In the genomic region with DNA sequence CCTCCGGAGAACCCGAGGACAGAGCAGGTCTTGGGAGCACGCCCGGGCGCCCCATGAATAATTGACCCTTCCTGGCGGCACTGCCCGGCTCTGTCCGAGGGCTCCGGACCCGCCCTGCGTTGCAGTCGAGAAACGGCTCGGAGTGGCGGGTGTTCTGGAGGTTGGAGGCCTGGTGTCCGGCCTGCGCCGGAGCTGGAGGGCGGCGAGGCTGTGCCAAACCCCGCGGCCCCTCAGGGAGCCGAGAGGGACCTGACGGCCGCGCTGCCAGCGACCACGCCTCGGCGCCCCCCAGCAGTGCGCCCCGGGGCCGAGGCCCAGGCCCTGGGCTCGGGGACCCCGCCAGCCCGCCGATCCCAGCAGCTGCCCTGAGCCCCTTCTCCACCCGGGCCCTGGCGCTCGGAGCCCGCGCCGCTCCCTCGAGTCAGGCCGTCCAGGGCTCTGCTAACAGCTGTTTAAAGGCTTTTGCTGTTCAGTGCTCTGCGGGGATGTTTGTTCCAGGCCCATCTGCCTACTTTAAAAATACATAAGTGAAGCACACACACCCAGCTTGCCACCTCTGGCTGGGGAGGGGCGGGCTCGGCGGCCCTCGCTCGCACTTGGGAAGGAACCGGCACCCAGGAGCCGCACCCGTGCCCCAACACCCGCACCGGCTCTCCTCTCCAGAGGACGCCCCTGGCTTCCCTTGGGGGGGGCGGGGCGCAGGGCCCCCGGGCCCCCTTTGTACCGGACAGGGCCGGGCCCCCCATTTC, we compare ENCODE assay signal across 8 cellular contexts. TPM values are rescaled to one million over a fixed set of nuclear protein-coding genes. Genes with fewer than 3 reads are reported as not detected.
DNase-seq lines count a peak whose midpoint lies in the region; ATAC-seq, FAIRE-seq and TF ChIP-seq lines count a peak whose summit lies in the region.

No MANE protein-coding gene starts in this region.

- peak overlapping the region; percentile 96 to 99 (median 98) for H3K4me3 Mint-ChIP-seq in CD4-positive, CD25-positive, alpha-beta regulatory T cell
- H3K4me3 Mint-ChIP-seq in activated T-helper 1 cell treated with anti-CD3 and anti-CD28 coated beads, Interleukin-12 subunit alpha, Interleukin-12 subunit beta, Interleukin-2, Interleukin-4 antibody, amounts not matched to agents 30 ng/mL and 10 ng/mL and 1 ng/mL, durations not matched to agents 14 hours and 24 hours and 36 hours: peak overlapping the region; percentile 96
- H3K4me3 Mint-ChIP-seq in glutamatergic neuron (ENCODE audit: unreplicated experiment): peak overlapping the region; percentile 94

- peak in 1 of 3 donors; percentile 33 for DNase-seq in CD4-positive, CD25-positive, alpha-beta regulatory T cell
- DNase-seq in HL-60 (ENCODE audit: low read depth in 1 of 2, low spot score in 1 of 2) (peak in 1 of 2 experiments; percentile 47), glutamatergic neuron (peak; percentile 68), posterior vena cava (ENCODE audit: low spot score) (peak; percentile 84), urothelium cell line (ENCODE audit: low spot score) (no peak), NCI-H2196 treated with DMSO at 0.1 percent for 48 hours (lab: John Stamatoyannopoulos, UW; ENCODE audit: unreplicated experiment) (no peak), H54 (ENCODE audit: insufficient read length, low spot score) (no peak)
- DNase-seq in activated T-helper 1 cell treated with anti-CD3 and anti-CD28 coated beads, Interleukin-12 subunit alpha, Interleukin-12 subunit beta, Interleukin-2, Interleukin-4 antibody, amounts not matched to agents 30 ng/mL and 10 ng/mL and 1 ng/mL, durations not matched to agents 14 hours and 24 hours and 36 hours (ENCODE audit: low spot score): no peak

- intact Hi-C loops in activated T-helper 1 cell treated with anti-CD3 and anti-CD28 coated beads, Interleukin-12 subunit alpha, Interleukin-12 subunit beta, Interleukin-2, Interleukin-4 antibody, amounts not matched to agents 30 ng/mL and 10 ng/mL and 1 ng/mL, durations not matched to agents 14 hours and 24 hours and 36 hours (cut with micrococcal nuclease): loop anchor here (2.0 to 5.0 kb wide), 3 partner anchors 108 to 1378 kb away; a partner anchor contains a TSS
- intact Hi-C loops in posterior vena cava (cut with DNase I): loop anchor here (5.0 to 10.0 kb wide), 3 partner anchors 64 to 224 kb away; no protein-coding TSS in a partner anchor

- H3K27me3 Mint-ChIP-seq in CD4-positive, CD25-positive, alpha-beta regulatory T cell: peaks cover 11% of the 10 kb centered on the region
- H3K27me3 Mint-ChIP-seq in activated T-helper 1 cell treated with anti-CD3 and anti-CD28 coated beads, Interleukin-12 subunit alpha, Interleukin-12 subunit beta, Interleukin-2, Interleukin-4 antibody, amounts not matched to agents 30 ng/mL and 10 ng/mL and 1 ng/mL, durations not matched to agents 14 hours and 24 hours and 36 hours (ENCODE audit: insufficient read depth): peaks cover 11% of the 10 kb centered on the region
- peaks cover 5% of the 10 kb centered on the region for H3K27me3 Mint-ChIP-seq in glutamatergic neuron (ENCODE audit: unreplicated experiment)

- no peaks in the 10 kb centered on the region for H3K36me3 Mint-ChIP-seq in CD4-positive, CD25-positive, alpha-beta regulatory T cell
- H3K36me3 Mint-ChIP-seq in activated T-helper 1 cell treated with anti-CD3 and anti-CD28 coated beads, Interleukin-12 subunit alpha, Interleukin-12 subunit beta, Interleukin-2, Interleukin-4 antibody, amounts not matched to agents 30 ng/mL and 10 ng/mL and 1 ng/mL, durations not matched to agents 14 hours and 24 hours and 36 hours (ENCODE audit: low read depth): peaks cover 8% of the 10 kb centered on the region
- H3K36me3 Mint-ChIP-seq in glutamatergic neuron (ENCODE audit: unreplicated experiment): peaks cover 6% of the 10 kb centered on the region

- peaks cover 5 to 43% (median 25%) of the 10 kb centered on the region in 4 donors for H3K4me1 Mint-ChIP-seq in CD4-positive, CD25-positive, alpha-beta regulatory T cell
- H3K4me1 Mint-ChIP-seq in activated T-helper 1 cell treated with anti-CD3 and anti-CD28 coated beads, Interleukin-12 subunit alpha, Interleukin-12 subunit beta, Interleukin-2, Interleukin-4 antibody, amounts not matched to agents 30 ng/mL and 10 ng/mL and 1 ng/mL, durations not matched to agents 14 hours and 24 hours and 36 hours (ENCODE audit: low read depth): peaks cover 39% of the 10 kb centered on the region
- peaks cover 19% of the 10 kb centered on the region for H3K4me1 Mint-ChIP-seq in glutamatergic neuron (ENCODE audit: low read depth, unreplicated experiment)

- H3K4me3 ChIP-seq in CD4-positive, CD25-positive, alpha-beta regulatory T cell (ENCODE audit: low read depth, low read length): peak overlapping the region; percentile 96
- H3K4me3 ChIP-seq in HL-60 (replicated peaks; ENCODE audit: insufficient read depth, low read length): peak overlapping the region; percentile 52

- H3K36me3 ChIP-seq in CD4-positive, CD25-positive, alpha-beta regulatory T cell (ENCODE audit: control insufficient read depth, insufficient read depth, low read length): no peaks in the 10 kb centered on the region

- peaks cover 42% of the 10 kb centered on the region for H3K4me1 ChIP-seq in CD4-positive, CD25-positive, alpha-beta regulatory T cell (ENCODE audit: control insufficient read depth, insufficient read depth, low read length, poor library complexity, severe bottlenecking)

- H3K27ac ChIP-seq in CD4-positive, CD25-positive, alpha-beta regulatory T cell (ENCODE audit: insufficient read depth, low read length, poor library complexity, severe bottlenecking): peak overlapping the region; percentile 71
- peak overlapping the region; percentile 76 for H3K27ac ChIP-seq in HL-60 (replicated peaks)

- H3K27me3 ChIP-seq in CD4-positive, CD25-positive, alpha-beta regulatory T cell (ENCODE audit: control insufficient read depth, insufficient read depth, low read length): no peaks in the 10 kb centered on the region
- H3K27me3 ChIP-seq in HL-60 (ENCODE audit: insufficient read depth, poor library complexity, severe bottlenecking): no peaks in the 10 kb centered on the region

- FAIRE-seq in urothelium cell line (lab: Jason Lieb, UNC) (no peak), H54 (lab: Jason Lieb, UNC) (no peak)

- peaks cover 0 to 2% (median 0%) of the 10 kb centered on the region in 7 donors for H3K9me3 Mint-ChIP-seq in CD4-positive, CD25-positive, alpha-beta regulatory T cell
- no peaks in the 10 kb centered on the region for H3K9me3 Mint-ChIP-seq in activated T-helper 1 cell treated with anti-CD3 and anti-CD28 coated beads, Interleukin-12 subunit alpha, Interleukin-12 subunit beta, Interleukin-2, Interleukin-4 antibody, amounts not matched to agents 30 ng/mL and 10 ng/mL and 1 ng/mL, durations not matched to agents 14 hours and 24 hours and 36 hours
- peaks cover 7% of the 10 kb centered on the region for H3K9me3 Mint-ChIP-seq in glutamatergic neuron (ENCODE audit: unreplicated experiment)

- H3K27ac Mint-ChIP-seq in CD4-positive, CD25-positive, alpha-beta regulatory T cell: peak overlapping the region; percentile 96 to 98 (median 97)
- no peak overlapping the region for H3K27ac Mint-ChIP-seq in activated T-helper 1 cell treated with anti-CD3 and anti-CD28 coated beads, Interleukin-12 subunit alpha, Interleukin-12 subunit beta, Interleukin-2, Interleukin-4 antibody, amounts not matched to agents 30 ng/mL and 10 ng/mL and 1 ng/mL, durations not matched to agents 14 hours and 24 hours and 36 hours
- H3K27ac Mint-ChIP-seq in glutamatergic neuron (ENCODE audit: unreplicated experiment): peak overlapping the region; percentile 99

- no peak for ATAC-seq in CD4-positive, CD25-positive, alpha-beta regulatory T cell (ENCODE audit: low read depth in 2 of 2)

- no peaks in the 10 kb centered on the region for H3K9me3 ChIP-seq in CD4-positive, CD25-positive, alpha-beta regulatory T cell (ENCODE audit: control insufficient read depth in 2 of 2, low read length in 2 of 2)

- TF ChIP-seq POLR2A in H54 (IDR thresholded peaks at IDR 0.05; ENCODE audit: low read depth, low read length): no peak

- TF ChIP-seq CTCF in HL-60 (IDR thresholded peaks at IDR 0.05; ENCODE audit: insufficient read depth, low read length): no peak
- TF ChIP-seq CTCF in glutamatergic neuron (IDR thresholded peaks at IDR 0.05; ENCODE audit: partially characterized antibody, unreplicated experiment): no peak

RNA-seq across cellular contexts. Expression of a gene that starts 0.8 kb away (rescaled TPM):
- total RNA-seq in CD4-positive, CD25-positive, alpha-beta regulatory T cell: 16.3 TPM
- 1 to 10 TPM in 3 of 4 donors, under 1 TPM in 1; 0.88 to 2.4 (median 1.9) TPM for polyA plus RNA-seq in CD4-positive, CD25-positive, alpha-beta regulatory T cell
- total RNA-seq in activated T-helper 1 cell treated with anti-CD3 and anti-CD28 coated beads, Interleukin-12 subunit alpha, Interleukin-12 subunit beta, Interleukin-2, Interleukin-4 antibody, amounts not matched to agents 30 ng/mL and 10 ng/mL and 1 ng/mL, durations not matched to agents 14 hours and 24 hours and 36 hours: 22.6 and 23.1 TPM in 2 replicates
- total RNA-seq in glutamatergic neuron (ENCODE audit: unreplicated experiment): 25.2 TPM
- 10 to 100 TPM; 11.6 to 13.3 TPM for total RNA-seq in posterior vena cava

Comparison
In these comparisons a context has a peak if more than half of its experiments do, and no peak if none do; other contexts are left out.
1. DNase-seq: peak in glutamatergic neuron (single experiment) and posterior vena cava (single experiment); none in activated T-helper 1 cell treated with anti-CD3 and anti-CD28 coated beads, Interleukin-12 subunit alpha, Interleukin-12 subunit beta, Interleukin-2, Interleukin-4 antibody, amounts not matched to agents 30 ng/mL and 10 ng/mL and 1 ng/mL, durations not matched to agents 14 hours and 24 hours and 36 hours (single experiment), urothelium cell line (single experiment), NCI-H2196 treated with DMSO at 0.1 percent for 48 hours (single experiment) and H54 (single experiment).
2. Peak in every context shown above with its lines, with median percentiles within 50 percentile points of each other: H3K4me3 Mint-ChIP-seq.